Comparison of ENCODE assay signal across 22 cellular contexts in genomic region chr9:21972361-21972760, GRCh38. TPM values are rescaled to one million over a fixed set of nuclear protein-coding genes. Genes with fewer than 3 reads are reported as not detected.
DNase-seq lines count a peak whose midpoint lies in the region; ATAC-seq, FAIRE-seq and TF ChIP-seq lines count a peak whose summit lies in the region.
"Had no signal": no experiment of that assay in that cellular context is flagged by ENCODE, and none has a peak within 500 bp of the region (broad histone marks: within the 10 kb centered on the region; RNA-seq: fewer than 3 reads in every experiment).

No MANE protein-coding gene starts in this region.

- H3F3A ChIP-seq in GM23338 (replicated peaks; ENCODE audit: low read depth) (peaks cover 51% of the 10 kb centered on the region), Loucy (ENCODE audit: low read depth) (no peaks in the 10 kb centered on the region)

- H3K79me2 ChIP-seq in GM23338 (replicated peaks; ENCODE audit: insufficient read depth) (no peaks in the 10 kb centered on the region), Loucy (ENCODE audit: insufficient read depth, low read length) (no peaks in the 10 kb centered on the region)

- no peaks in the 10 kb centered on the region for H3K9me2 ChIP-seq in GM23338 (ENCODE audit: insufficient read depth)
- no peaks in the 10 kb centered on the region for H3K9me2 ChIP-seq in Loucy (replicated peaks; ENCODE audit: low read depth, low read length)

- peaks cover 41% of the 10 kb centered on the region for H3K4me1 Mint-ChIP-seq in GM23338

- no peak overlapping the region for H3K9ac ChIP-seq in Loucy (ENCODE audit: low read depth, low read length, poor library complexity, severe bottlenecking)
- H3K9ac ChIP-seq: GM23248 had no signal

- intact Hi-C loops in pancreas (cut with DNase I) = no loop called here

- peaks cover 100% of the 10 kb centered on the region for H3K27me3 ChIP-seq in GM23338 (ENCODE audit: insufficient read depth)
- no peaks in the 10 kb centered on the region for H3K27me3 ChIP-seq in Loucy (ENCODE audit: insufficient read depth, low read length, poor library complexity, severe bottlenecking)
- H3K27me3 ChIP-seq in pancreas = peaks cover 3 to 87% (median 35%) of the 10 kb centered on the region in 4 donors

- TF ChIP-seq CTCF in GM23338 (conservative IDR thresholded peaks at IDR 0.05; ENCODE audit: low read depth in 2 of 2) (no peak), Loucy (conservative IDR thresholded peaks at IDR 0.05; ENCODE audit: low read length) (no peak), pancreas (IDR thresholded peaks at IDR 0.05) (no peak), GM20000 (IDR thresholded peaks at IDR 0.05; ENCODE audit: extremely low read depth, missing control alignments) (no peak)

- H3K27ac Mint-ChIP-seq in GM23338 = no peak overlapping the region
- H3K27ac Mint-ChIP-seq in activated naive CD4-positive, alpha-beta T cell treated with anti-CD3 and anti-CD28 coated beads, Interleukin-2, amount 50 U/mL, for 72 hours = no peak overlapping the region
- H3K27ac Mint-ChIP-seq: CD14-positive monocyte, T-helper 17 cell had no signal

- H3K27me3 Mint-ChIP-seq in GM23338 (ENCODE audit: insufficient read depth, low read depth, poor library complexity) = peaks cover 99% of the 10 kb centered on the region

- no peak for DNase-seq in GM23338 (ENCODE audit: low spot score)
- peak; percentile 20 for DNase-seq in astrocyte of the hippocampus (ENCODE audit: low read depth, low spot score)
- DNase-seq in pancreas = no peak
- no peak for DNase-seq in activated naive CD4-positive, alpha-beta T cell treated with anti-CD3 and anti-CD28 coated beads, Interleukin-2, amount 50 U/mL, for 72 hours (ENCODE audit: low spot score in 2 of 2)
- DNase-seq in GM20000 (ENCODE audit: low spot score) = no peak
- no peak for DNase-seq in H54 (ENCODE audit: insufficient read length, low spot score)
- DNase-seq: AML-193, GDM1, KG1, NCI-H1417 treated with DMSO at 0.1 percent for 48 hours, NCI-H187 treated with DMSO at 0.1 percent for 48 hours, NCI-H2171, NCI-H446, NCI-H526 treated with DMSO at 0.1 percent for 48 hours, OCI-M1, T-helper 17 cell had no signal

- no peaks in the 10 kb centered on the region; the same call in 2 of the 3 replicates for H3K36me3 Mint-ChIP-seq in GM23338 (ENCODE audit: low read depth)
- H3K36me3 Mint-ChIP-seq in activated naive CD4-positive, alpha-beta T cell treated with anti-CD3 and anti-CD28 coated beads, Interleukin-2, amount 50 U/mL, for 72 hours = peaks cover 27 to 35% of the 10 kb centered on the region in 2 donors

- H2AFZ ChIP-seq in GM23338 (no peak overlapping the region), Loucy (ENCODE audit: low read length) (no peak overlapping the region)
- H2AFZ ChIP-seq: GM23248 had no signal

- H4K20me1 ChIP-seq in GM23338 (replicated peaks; ENCODE audit: insufficient read depth) = peaks cover 32% of the 10 kb centered on the region
- no peaks in the 10 kb centered on the region for H4K20me1 ChIP-seq in Loucy (ENCODE audit: insufficient read depth, low read length, poor library complexity, severe bottlenecking)

- no peak for ATAC-seq in GM23338
- no peak for ATAC-seq in pancreas
- ATAC-seq in activated naive CD4-positive, alpha-beta T cell treated with anti-CD3 and anti-CD28 coated beads, Interleukin-2, amount 50 U/mL, for 72 hours = no peak
- ATAC-seq: T-helper 17 cell had no signal

- FAIRE-seq in pancreas (lab: Jason Lieb, UNC) = peak; percentile 9
- no peak for FAIRE-seq in H54 (lab: Jason Lieb, UNC)

- H3K4me2 ChIP-seq in GM23338 = no peak overlapping the region
- peak overlapping the region; percentile 16 for H3K4me2 ChIP-seq in Loucy (ENCODE audit: low read depth, low read length, poor library complexity, severe bottlenecking)

- TF ChIP-seq POLR2A in H54 (IDR thresholded peaks at IDR 0.05; ENCODE audit: low read depth, low read length) = no peak

- H3K9me3 Mint-ChIP-seq in GM23338 = peaks cover 3% of the 10 kb centered on the region; the same call in 2 of the 3 replicates
- peaks cover 16 to 21% of the 10 kb centered on the region in 2 donors for H3K9me3 Mint-ChIP-seq in activated naive CD4-positive, alpha-beta T cell treated with anti-CD3 and anti-CD28 coated beads, Interleukin-2, amount 50 U/mL, for 72 hours

- peaks cover 44% of the 10 kb centered on the region for H3K4me1 ChIP-seq in GM23338 (ENCODE audit: insufficient read depth)
- H3K4me1 ChIP-seq in Loucy (ENCODE audit: insufficient read depth, low read length, poor library complexity, severe bottlenecking) = no peaks in the 10 kb centered on the region
- H3K4me1 ChIP-seq in pancreas = no peaks in the 10 kb centered on the region

- H3K36me3 ChIP-seq in GM23338 (ENCODE audit: insufficient read depth) = no peaks in the 10 kb centered on the region; the same call in 1 of the 2 replicates
- peaks cover 9% of the 10 kb centered on the region; the same call in 1 of the 2 replicates for H3K36me3 ChIP-seq in Loucy (ENCODE audit: insufficient read depth, low read length)
- H3K36me3 ChIP-seq in pancreas = no peaks in the 10 kb centered on the region

- no peak overlapping the region for H3K4me3 Mint-ChIP-seq in GM23338
- H3K4me3 Mint-ChIP-seq: T-helper 17 cell had no signal

- no peaks in the 10 kb centered on the region for H3K9me3 ChIP-seq in Loucy (ENCODE audit: insufficient read depth, low read depth, low read length)
- no peaks in the 10 kb centered on the region for H3K9me3 ChIP-seq in pancreas

- H3K4me3 ChIP-seq in GM23338 (no peak overlapping the region), Loucy (ENCODE audit: low read length, poor library complexity, severe bottlenecking) (no peak overlapping the region), pancreas (no peak overlapping the region)
- H3K4me3 ChIP-seq: GM23248 had no signal

- no peak overlapping the region for H3K27ac ChIP-seq in GM23338 (ENCODE audit: low read depth)
- H3K27ac ChIP-seq in pancreas = no peak overlapping the region
- H3K27ac ChIP-seq: GM23248, RWPE1 had no signal

TF ChIP-seq in GM23338, 12 proteins besides CTCF, POLR2A, EP300 and RAD21:
- TF ChIP-seq POLR2AphosphoS5 (IDR thresholded peaks at IDR 0.05; ENCODE audit: low read depth) (no peak), EZH2 (IDR thresholded peaks at IDR 0.05; ENCODE audit: low read depth, unreplicated experiment) (peak; percentile 25)

RNA-seq across cellular contexts. Expression of gene CDKN2A, which starts 21.8 kb away (rescaled TPM):
- total RNA-seq in GM23338 (2014; rRNA removed; shearing (Covaris generic)) = 0.87 and 4.0 TPM in 2 replicates
- 1.2 and 2.7 TPM in 2 replicates for polyA plus RNA-seq in GM23338 (2016; fragmentation: Nextera tagmentation; extraction: Ambion mirVana)
- 1 to 10 TPM in 5 of 6 donors, under 1 TPM in 1; 0.31 to 5.7 (median 2.1) TPM for total RNA-seq in pancreas
- polyA plus RNA-seq in pancreas = 1 to 10 TPM; 2.1 to 4.3 TPM
- total RNA-seq in activated naive CD4-positive, alpha-beta T cell treated with anti-CD3 and anti-CD28 coated beads, Interleukin-2, amount 50 U/mL, for 72 hours = under 1 TPM; 0.43 to 0.68 TPM
- total RNA-seq: Daoy, MCF 10A had no signal

RNA-seq across cellular contexts. Expression of gene CDKN2B-AS1, which starts 22.2 kb away (rescaled TPM):
- 0.14 TPM in 1 of 2 replicates, not detected in the other for total RNA-seq in GM23338 (2014; rRNA removed; shearing (Covaris generic))
- polyA plus RNA-seq in GM23338 (2016; fragmentation: Nextera tagmentation; extraction: Ambion mirVana) (not detected in 2 replicates), pancreas (under 1 TPM in 1 of 2 donors, not detected in 1; 0.92 TPM)
- under 1 TPM in 4 of 6 donors, not detected in 2; 0.24 to 0.66 (median 0.44) TPM for total RNA-seq in pancreas
- under 1 TPM in 1 of 2 donors, not detected in 1; 0.20 TPM for total RNA-seq in activated naive CD4-positive, alpha-beta T cell treated with anti-CD3 and anti-CD28 coated beads, Interleukin-2, amount 50 U/mL, for 72 hours
- total RNA-seq: Daoy, MCF 10A had no signal

RNA-seq across cellular contexts. Expression of gene CDKN2B, which starts 36.7 kb away (rescaled TPM):
- 0.31 and 0.83 TPM in 2 replicates for total RNA-seq in GM23338 (2014; rRNA removed; shearing (Covaris generic))
- polyA plus RNA-seq in GM23338 (2016; fragmentation: Nextera tagmentation; extraction: Ambion mirVana) (0.09 and 0.29 TPM in 2 replicates), pancreas (1 to 10 TPM; 1.3 to 2.2 TPM)
- total RNA-seq in pancreas = 10 to 100 TPM in 1 of 6 donors, 1 to 10 TPM in 4, under 1 TPM in 1; 0.59 to 13.9 (median 2.4) TPM
- total RNA-seq in activated naive CD4-positive, alpha-beta T cell treated with anti-CD3 and anti-CD28 coated beads, Interleukin-2, amount 50 U/mL, for 72 hours = under 1 TPM; 0.09 to 0.23 TPM
- total RNA-seq: Daoy, MCF 10A had no signal
